In the genomic region with DNA sequence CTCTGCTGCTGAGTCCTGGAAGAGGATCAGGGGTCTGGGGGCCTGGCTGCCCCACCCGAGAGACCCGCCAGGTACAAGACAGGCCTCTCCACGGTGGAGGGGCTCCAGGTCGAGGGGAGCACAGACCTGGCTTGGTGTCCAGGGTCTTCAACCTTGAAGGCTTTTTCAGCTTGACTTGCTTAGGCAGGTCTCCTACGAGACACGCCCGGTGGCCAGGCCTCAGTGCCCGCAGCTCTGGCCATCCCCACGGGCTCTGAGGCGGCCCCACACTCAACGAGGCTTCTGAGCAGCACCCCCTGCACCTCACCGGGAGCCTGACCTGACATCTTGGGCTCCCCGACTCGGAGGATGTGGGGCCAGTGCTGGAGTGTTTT, we compare ENCODE assay signal across 12 cellular contexts. TPM values are rescaled to one million over a fixed set of nuclear protein-coding genes. Genes with fewer than 3 reads are reported as not detected.
DNase-seq lines count a peak whose midpoint lies in the region; ATAC-seq and TF ChIP-seq lines count a peak whose summit lies in the region.
"Had no signal": no experiment of that assay in that cellular context is flagged by ENCODE, and none has a peak within 500 bp of the region (broad histone marks: within the 10 kb centered on the region; RNA-seq: fewer than 3 reads in every experiment).

No MANE protein-coding gene starts in this region.

- no peaks in the 10 kb centered on the region for H3K36me3 ChIP-seq in Loucy (ENCODE audit: insufficient read depth, low read length)
- H3K36me3 ChIP-seq: adrenal gland had no signal

- H3K4me3 Mint-ChIP-seq in activated CD4-positive, alpha-beta T cell treated with anti-CD3 and anti-CD28 coated beads, Interleukin-2, amount 10 ng/mL, durations not matched to agents 7 days and 5 days: peak overlapping the region; percentile 78
- H3K4me3 Mint-ChIP-seq in stimulated activated naive B cell treated with anti-CD40 and anti-IgM and Interleukin-4, amounts not matched to agents 10 μg/mL and 1 μg/mL and 100 μg/mL, for 72 hours: peak overlapping the region; percentile 65 to 78

- peak overlapping the region; percentile 84 for H2AFZ ChIP-seq in Loucy (ENCODE audit: low read length)

- ATAC-seq in stimulated activated naive B cell treated with anti-CD40 and anti-IgM and Interleukin-4, amounts not matched to agents 10 μg/mL and 1 μg/mL and 100 μg/mL, for 72 hours (replicated peaks): no peak
- no peak for ATAC-seq in GM19395 (IDR thresholded peaks at IDR 0.05; ENCODE audit: unreplicated experiment)
- ATAC-seq in GM21367 (IDR thresholded peaks at IDR 0.05; ENCODE audit: unreplicated experiment): no peak

- H3F3A ChIP-seq in Loucy (ENCODE audit: low read depth): no peaks in the 10 kb centered on the region

- H3K79me2 ChIP-seq in Loucy (ENCODE audit: insufficient read depth, low read length): peaks cover 5% of the 10 kb centered on the region; the same call in 1 of the 2 replicates

- peak overlapping the region; percentile 94 for H3K27ac Mint-ChIP-seq in activated CD4-positive, alpha-beta T cell treated with anti-CD3 and anti-CD28 coated beads, Interleukin-2, amount 10 ng/mL, durations not matched to agents 7 days and 5 days
- H3K27ac Mint-ChIP-seq in stimulated activated naive B cell treated with anti-CD40 and anti-IgM and Interleukin-4, amounts not matched to agents 10 μg/mL and 1 μg/mL and 100 μg/mL, for 72 hours: peak overlapping the region; percentile 75

- peaks cover 43% of the 10 kb centered on the region for H3K4me1 ChIP-seq in Loucy (ENCODE audit: insufficient read depth, low read length, poor library complexity, severe bottlenecking)

- peak overlapping the region; percentile 97 for H3K4me2 ChIP-seq in Loucy (ENCODE audit: low read depth, low read length, poor library complexity, severe bottlenecking)

- H3K9me2 ChIP-seq in Loucy (replicated peaks; ENCODE audit: low read depth, low read length): no peaks in the 10 kb centered on the region

- peak overlapping the region; percentile 80 for H3K4me3 ChIP-seq in Loucy (ENCODE audit: low read length, poor library complexity, severe bottlenecking)
- H3K4me3 ChIP-seq in coronary artery: peak overlapping the region; percentile 40

- no peak for DNase-seq in activated CD4-positive, alpha-beta T cell treated with anti-CD3 and anti-CD28 coated beads, Interleukin-2, amount 10 ng/mL, durations not matched to agents 7 days and 5 days
- no peak for DNase-seq in activated CD4-positive, alpha-beta T cell treated with anti-CD3 and anti-CD28 coated beads, Interleukin-2, amount 50 U/mL, for 48 hours
- DNase-seq in coronary artery (ENCODE audit: low spot score) (no peak), NCI-H2107 treated with DMSO at 0.1 percent for 48 hours (lab: John Stamatoyannopoulos, UW; ENCODE audit: unreplicated experiment) (no peak)
- DNase-seq in stimulated activated naive B cell treated with anti-CD40 and anti-IgM and Interleukin-4, amounts not matched to agents 10 μg/mL and 1 μg/mL and 100 μg/mL, for 72 hours: no peak
- DNase-seq: HCEC 1CT, hippocampal formation, NCI-H1436 had no signal

- POLR2A ChIA-PET in activated CD4-positive, alpha-beta T cell treated with anti-CD3 and anti-CD28 coated beads, Interleukin-2, amount 10 ng/mL, durations not matched to agents 7 days and 5 days (lab: Charles Lee): interaction anchor here (1.0 kb wide), 1 partner anchor 12 kb away, joined by 3 read pairs; no protein-coding TSS in a partner anchor

- TF ChIP-seq CTCF in Loucy (conservative IDR thresholded peaks at IDR 0.05; ENCODE audit: low read length) (no peak), coronary artery (IDR thresholded peaks at IDR 0.05) (no peak)

- no peaks in the 10 kb centered on the region for H3K27me3 ChIP-seq in Loucy (ENCODE audit: insufficient read depth, low read length, poor library complexity, severe bottlenecking)
- H3K27me3 ChIP-seq: adrenal gland had no signal

- CTCF ChIA-PET in activated CD4-positive, alpha-beta T cell treated with anti-CD3 and anti-CD28 coated beads, Interleukin-2, amount 10 ng/mL, durations not matched to agents 7 days and 5 days (lab: Charles Lee): interaction anchor here (1.2 to 1.9 kb wide), 3 partner anchors 12 to 37 kb away, joined by 3 to 12 read pairs (median 4); no protein-coding TSS in a partner anchor

- no peaks in the 10 kb centered on the region for H4K20me1 ChIP-seq in Loucy (ENCODE audit: insufficient read depth, low read length, poor library complexity, severe bottlenecking)

- no peak overlapping the region for H3K27ac ChIP-seq in coronary artery

- H3K27me3 Mint-ChIP-seq in activated CD4-positive, alpha-beta T cell treated with anti-CD3 and anti-CD28 coated beads, Interleukin-2, amount 10 ng/mL, durations not matched to agents 7 days and 5 days: no peaks in the 10 kb centered on the region
- no peaks in the 10 kb centered on the region for H3K27me3 Mint-ChIP-seq in stimulated activated naive B cell treated with anti-CD40 and anti-IgM and Interleukin-4, amounts not matched to agents 10 μg/mL and 1 μg/mL and 100 μg/mL, for 72 hours

- no peaks in the 10 kb centered on the region for H3K9me3 ChIP-seq in Loucy (ENCODE audit: insufficient read depth, low read depth, low read length)
- H3K9me3 ChIP-seq: adrenal gland had no signal

- H3K36me3 Mint-ChIP-seq in activated CD4-positive, alpha-beta T cell treated with anti-CD3 and anti-CD28 coated beads, Interleukin-2, amount 10 ng/mL, durations not matched to agents 7 days and 5 days (ENCODE audit: low read depth): no peaks in the 10 kb centered on the region
- no peaks in the 10 kb centered on the region for H3K36me3 Mint-ChIP-seq in stimulated activated naive B cell treated with anti-CD40 and anti-IgM and Interleukin-4, amounts not matched to agents 10 μg/mL and 1 μg/mL and 100 μg/mL, for 72 hours

- no peaks in the 10 kb centered on the region for H3K9me3 Mint-ChIP-seq in activated CD4-positive, alpha-beta T cell treated with anti-CD3 and anti-CD28 coated beads, Interleukin-2, amount 10 ng/mL, durations not matched to agents 7 days and 5 days
- no peaks in the 10 kb centered on the region for H3K9me3 Mint-ChIP-seq in stimulated activated naive B cell treated with anti-CD40 and anti-IgM and Interleukin-4, amounts not matched to agents 10 μg/mL and 1 μg/mL and 100 μg/mL, for 72 hours

- H3K4me1 Mint-ChIP-seq in activated CD4-positive, alpha-beta T cell treated with anti-CD3 and anti-CD28 coated beads, Interleukin-2, amount 10 ng/mL, durations not matched to agents 7 days and 5 days: peaks cover 19% of the 10 kb centered on the region
- peaks cover 32 to 34% of the 10 kb centered on the region in 2 donors for H3K4me1 Mint-ChIP-seq in stimulated activated naive B cell treated with anti-CD40 and anti-IgM and Interleukin-4, amounts not matched to agents 10 μg/mL and 1 μg/mL and 100 μg/mL, for 72 hours

- H3K9ac ChIP-seq in Loucy (ENCODE audit: low read depth, low read length, poor library complexity, severe bottlenecking): peak overlapping the region; percentile 83

RNA-seq across cellular contexts. Expression of gene PLXNB2, which starts 6.6 kb away (rescaled TPM):
- total RNA-seq in activated CD4-positive, alpha-beta T cell treated with anti-CD3 and anti-CD28 coated beads, Interleukin-2, amount 10 ng/mL, durations not matched to agents 7 days and 5 days: 10 to 100 TPM; 10.7 to 11.1 TPM

RNA-seq across cellular contexts. Expression of gene DENND6B, which starts 12.7 kb away (rescaled TPM):
- 1 to 10 TPM; 3.1 to 3.6 TPM for total RNA-seq in activated CD4-positive, alpha-beta T cell treated with anti-CD3 and anti-CD28 coated beads, Interleukin-2, amount 10 ng/mL, durations not matched to agents 7 days and 5 days

RNA-seq across cellular contexts. Expression of gene PPP6R2, which starts 29.1 kb away (rescaled TPM):
- 10 to 100 TPM; 55.6 to 67.6 TPM for total RNA-seq in activated CD4-positive, alpha-beta T cell treated with anti-CD3 and anti-CD28 coated beads, Interleukin-2, amount 10 ng/mL, durations not matched to agents 7 days and 5 days

RNA-seq across cellular contexts. Expression of gene MAPK11, which starts 43.9 kb away (rescaled TPM):
- 10 to 100 TPM; 10.7 to 12.6 TPM for total RNA-seq in activated CD4-positive, alpha-beta T cell treated with anti-CD3 and anti-CD28 coated beads, Interleukin-2, amount 10 ng/mL, durations not matched to agents 7 days and 5 days

RNA-seq across cellular contexts. Expression of gene MAPK12, which starts 52.6 kb away (rescaled TPM):
- 1 to 10 TPM; 2.9 TPM for total RNA-seq in activated CD4-positive, alpha-beta T cell treated with anti-CD3 and anti-CD28 coated beads, Interleukin-2, amount 10 ng/mL, durations not matched to agents 7 days and 5 days
